ENCODE assay signal across 1 cellular context in the genomic region with DNA sequence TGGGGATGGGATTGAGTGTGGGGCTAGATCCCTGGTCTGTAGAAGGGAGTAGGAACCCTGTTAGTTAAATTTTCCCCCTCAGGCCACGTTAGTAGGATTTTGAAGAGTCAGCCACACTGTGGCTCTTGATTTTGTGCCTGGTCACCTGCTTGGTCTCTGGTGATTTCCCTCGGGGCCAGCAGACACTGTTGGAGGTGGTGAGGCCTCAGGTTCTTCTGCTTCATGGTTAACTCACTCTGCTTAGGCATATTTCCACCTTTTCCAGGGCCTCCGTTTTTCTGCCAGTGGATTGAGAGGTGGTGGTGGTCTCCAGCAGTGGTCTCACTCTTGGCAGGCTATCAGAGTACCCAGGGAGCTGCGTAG.
TF ChIP-seq lines count a peak whose summit lies in the region.

No MANE protein-coding gene starts in this region.

TF ChIP-seq in SK-N-SH, 30 proteins besides CTCF, POLR2A, EP300 and RAD21 (continued from another document):
- TF ChIP-seq, protein P1, sequence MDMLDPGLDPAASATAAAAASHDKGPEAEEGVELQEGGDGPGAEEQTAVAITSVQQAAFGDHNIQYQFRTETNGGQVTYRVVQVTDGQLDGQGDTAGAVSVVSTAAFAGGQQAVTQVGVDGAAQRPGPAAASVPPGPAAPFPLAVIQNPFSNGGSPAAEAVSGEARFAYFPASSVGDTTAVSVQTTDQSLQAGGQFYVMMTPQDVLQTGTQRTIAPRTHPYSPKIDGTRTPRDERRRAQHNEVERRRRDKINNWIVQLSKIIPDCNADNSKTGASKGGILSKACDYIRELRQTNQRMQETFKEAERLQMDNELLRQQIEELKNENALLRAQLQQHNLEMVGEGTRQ (IDR thresholded peaks at IDR 0.05; ENCODE audit: borderline replicate concordance, low read depth, low read length) = no peak
- TF ChIP-seq, protein P2, sequence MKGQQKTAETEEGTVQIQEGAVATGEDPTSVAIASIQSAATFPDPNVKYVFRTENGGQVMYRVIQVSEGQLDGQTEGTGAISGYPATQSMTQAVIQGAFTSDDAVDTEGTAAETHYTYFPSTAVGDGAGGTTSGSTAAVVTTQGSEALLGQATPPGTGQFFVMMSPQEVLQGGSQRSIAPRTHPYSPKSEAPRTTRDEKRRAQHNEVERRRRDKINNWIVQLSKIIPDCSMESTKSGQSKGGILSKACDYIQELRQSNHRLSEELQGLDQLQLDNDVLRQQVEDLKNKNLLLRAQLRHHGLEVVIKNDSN (IDR thresholded peaks at IDR 0.05; ENCODE audit: borderline replicate concordance, low read depth) = no peak
TF ChIP-seq in SK-N-SH: peak in this region for 0.
